Comparison of ENCODE assay signal across 9 cellular contexts in the genomic region with DNA sequence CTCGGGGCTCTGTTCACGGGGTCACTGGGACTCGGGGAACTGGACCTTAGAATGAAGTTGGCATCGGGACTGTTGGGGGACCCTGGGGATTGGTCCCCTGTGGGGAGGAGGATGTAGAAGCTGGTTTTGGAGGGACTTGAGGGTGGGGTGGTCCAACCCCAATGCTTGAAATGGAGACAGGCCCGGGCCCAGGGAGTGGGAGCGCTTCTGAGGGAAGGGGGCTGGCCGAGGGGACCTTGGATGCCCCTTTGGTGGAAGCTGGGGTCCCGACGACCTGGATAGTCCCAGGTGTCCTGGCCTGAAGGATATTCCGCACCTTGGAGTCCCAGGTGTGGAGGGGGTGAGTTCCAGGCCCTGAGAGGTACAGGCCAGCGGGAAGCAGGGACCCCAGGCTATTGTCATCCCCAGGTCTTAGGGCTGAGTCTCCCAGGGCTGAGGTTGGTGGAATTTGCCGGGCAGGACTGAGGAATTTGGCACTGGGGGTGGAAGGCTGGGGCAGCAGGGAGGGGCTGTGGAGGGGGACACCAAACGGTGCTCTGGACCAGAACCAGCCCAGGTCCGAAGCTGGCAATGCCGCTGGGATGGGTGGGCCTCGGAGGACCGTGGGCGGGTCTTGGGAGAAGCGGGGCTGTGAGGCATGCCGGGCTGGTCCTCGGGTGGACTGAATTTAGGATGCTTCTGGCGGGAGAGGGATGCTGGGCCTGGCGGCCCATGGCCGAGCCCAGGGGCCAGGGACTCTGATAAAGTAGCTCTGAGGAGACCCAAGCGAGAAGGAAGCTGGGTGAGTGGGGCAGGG. TPM values are rescaled to one million over a fixed set of nuclear protein-coding genes. Genes with fewer than 3 reads are reported as not detected.
DNase-seq lines count a peak whose midpoint lies in the region; ATAC-seq, FAIRE-seq and TF ChIP-seq lines count a peak whose summit lies in the region.
"Had no signal": no experiment of that assay in that cellular context is flagged by ENCODE, and none has a peak within 500 bp of the region (broad histone marks: within the 10 kb centered on the region; RNA-seq: fewer than 3 reads in every experiment).

No MANE protein-coding gene starts in this region.

- intact Hi-C loops in breast epithelium (cut with DNase I; ENCODE audit: low total_unique reads), result no loop called here
- intact Hi-C loops in natural killer cell (cut with micrococcal nuclease), result no loop called here

- peak overlapping the region in 1 of 2 donors; percentile 65 for H3K27ac Mint-ChIP-seq in natural killer cell

- FAIRE-seq in small intestine (lab: Jason Lieb, UNC) (no peak), H54 (lab: Jason Lieb, UNC) (no peak)

- no peaks in the 10 kb centered on the region for H3K27me3 ChIP-seq in BLaER1
- H3K27me3 ChIP-seq in HUES6 (ENCODE audit: control insufficient read depth, insufficient read depth, low read length), result no peaks in the 10 kb centered on the region
- no peaks in the 10 kb centered on the region for H3K27me3 ChIP-seq in breast epithelium
- H3K27me3 ChIP-seq in small intestine (ENCODE audit: control insufficient read depth in 2 of 2, insufficient read depth in 2 of 2, low read length in 2 of 2), result no peaks in the 10 kb centered on the region
- H3K27me3 ChIP-seq: MG63 had no signal

- H3K9me3 Mint-ChIP-seq in natural killer cell, result no peaks in the 10 kb centered on the region

- H3K27me3 Mint-ChIP-seq in natural killer cell (ENCODE audit: low read depth in 2 of 2), result no peaks in the 10 kb centered on the region

- H3K4me3 ChIP-seq in BLaER1 (peak overlapping the region; percentile 96), HUES6 (ENCODE audit: low read depth, low read length) (peak overlapping the region; percentile 60), breast epithelium (peak overlapping the region; percentile 95 to 99 (median 97)), small intestine (ENCODE audit: low read depth in 1 of 2, low read length in 2 of 2) (no peak overlapping the region)

- peaks cover 20 to 25% of the 10 kb centered on the region in 2 donors for H3K4me1 Mint-ChIP-seq in natural killer cell

- H3K36me3 Mint-ChIP-seq in natural killer cell, result no peaks in the 10 kb centered on the region

- ATAC-seq in natural killer cell (no peak), GM21515 (IDR thresholded peaks at IDR 0.05; ENCODE audit: unreplicated experiment) (no peak)

- no peak for DNase-seq in breast epithelium (ENCODE audit: low spot score in 2 of 2)
- no peak for DNase-seq in natural killer cell
- DNase-seq in COR-L47 (lab: John Stamatoyannopoulos, UW), result no peak
- no peak for DNase-seq in small intestine
- DNase-seq in H54 (ENCODE audit: insufficient read length, low spot score), result no peak
- DNase-seq: MG63 had no signal

- peak overlapping the region; percentile 80 for H3K4me3 Mint-ChIP-seq in natural killer cell

- TF ChIP-seq CTCF in breast epithelium (IDR thresholded peaks at IDR 0.05), result no peak
- TF ChIP-seq CTCF in natural killer cell (IDR thresholded peaks at IDR 0.05), result no peak

- WGBS in small intestine, 3 donors, result 33 to 70% (median 68%) methylated on average over 25 of the region's 25 CpGs

- H3K36me3 ChIP-seq in BLaER1, result peaks cover 38% of the 10 kb centered on the region
- peaks cover 30% of the 10 kb centered on the region for H3K36me3 ChIP-seq in HUES6 (ENCODE audit: control insufficient read depth, insufficient read depth, low read length)
- no peaks in the 10 kb centered on the region for H3K36me3 ChIP-seq in breast epithelium
- H3K36me3 ChIP-seq in small intestine (ENCODE audit: control insufficient read depth in 2 of 2, insufficient read depth in 2 of 2, low read length in 2 of 2), result peaks cover 7 to 8% of the 10 kb centered on the region in 2 donors
- H3K36me3 ChIP-seq: MG63 had no signal

- H3K27ac ChIP-seq in BLaER1 (peak overlapping the region; percentile 68), HUES6 (ENCODE audit: low read depth, low read length) (no peak overlapping the region), breast epithelium (peak overlapping the region in 1 of 2 donors; percentile 48), small intestine (ENCODE audit: low read depth in 1 of 2, low read length in 1 of 2) (no peak overlapping the region)

- H3K9ac ChIP-seq in BLaER1 (peak overlapping the region; percentile 95), HUES6 (ENCODE audit: low read length) (peak overlapping the region; percentile 56)

- H4K20me1 ChIP-seq in BLaER1, result peaks cover 29% of the 10 kb centered on the region

- no peak for TF ChIP-seq POLR2A in breast epithelium (IDR thresholded peaks at IDR 0.05)
- no peak for TF ChIP-seq POLR2A in H54 (IDR thresholded peaks at IDR 0.05; ENCODE audit: low read depth, low read length)

- H3K9me3 ChIP-seq in BLaER1, result no peaks in the 10 kb centered on the region
- H3K9me3 ChIP-seq in HUES6 (ENCODE audit: control insufficient read depth, insufficient read depth, low read depth, low read length), result no peaks in the 10 kb centered on the region
- no peaks in the 10 kb centered on the region for H3K9me3 ChIP-seq in breast epithelium
- H3K9me3 ChIP-seq in small intestine (ENCODE audit: control insufficient read depth, low read depth), result no peaks in the 10 kb centered on the region
- H3K9me3 ChIP-seq: MG63 had no signal

- H3K4me2 ChIP-seq in BLaER1, result peak overlapping the region; percentile 100

- H3K4me1 ChIP-seq in BLaER1 (peaks cover 35% of the 10 kb centered on the region), HUES6 (ENCODE audit: control insufficient read depth, insufficient read depth, low read length) (no peaks in the 10 kb centered on the region), breast epithelium (peaks cover 8 to 13% of the 10 kb centered on the region in 2 donors), small intestine (ENCODE audit: control insufficient read depth in 2 of 2, insufficient read depth in 1 of 2, low read depth in 1 of 2, low read length in 1 of 2) (peaks cover 0 to 6% of the 10 kb centered on the region in 2 donors)

RNA-seq across cellular contexts. Expression of gene HDGFL2, which starts 1.8 kb away (rescaled TPM):
- 10 to 100 TPM; 33.0 to 34.1 (median 33.1) TPM for total RNA-seq in breast epithelium
- total RNA-seq in natural killer cell, result 10 to 100 TPM; 28.7 to 43.6 (median 29.8) TPM
- 10 to 100 TPM; 18.4 to 34.8 (median 22.1) TPM for polyA plus RNA-seq in small intestine

RNA-seq across cellular contexts. Expression of gene UBXN6, which starts 16.3 kb away (rescaled TPM):
- total RNA-seq in breast epithelium (100 to 1,000 TPM in 1 of 3 donors, 10 to 100 TPM in 2; 72.9 to 139 (median 91.1) TPM), natural killer cell (10 to 100 TPM; 54.3 to 67.7 (median 63.3) TPM)
- 100 to 1,000 TPM in 2 of 3 donors, 10 to 100 TPM in 1; 82.7 to 194 (median 157) TPM for polyA plus RNA-seq in small intestine

RNA-seq across cellular contexts. Expression of gene PLIN4, which starts 44.4 kb away (rescaled TPM):
- total RNA-seq in breast epithelium (100 to 1,000 TPM in 2 of 3 donors, 10 to 100 TPM in 1; 50.1 to 629 (median 213) TPM), natural killer cell (under 1 TPM in 1 of 3 donors, not detected in 2; 0.33 TPM)
- polyA plus RNA-seq in small intestine, result 10 to 100 TPM in 1 of 3 donors, 1 to 10 TPM in 1, under 1 TPM in 1; 0.89 to 16.9 (median 1.4) TPM

Comparison
In these comparisons a context has a peak if more than half of its experiments do, and no peak if none do; other contexts are left out.
1. H3K4me3 ChIP-seq: peak in BLaER1 (single experiment), HUES6 (single experiment) and breast epithelium (3 of 3); none in small intestine (0 of 2).
2. RNA of gene PLIN4, which starts 44.4 kb away (total RNA-seq): 50.1 to 629 TPM in breast epithelium; 0.33 TPM in natural killer cell; every median in the first group is over 10 times any median in the second.